Comparison of ENCODE assay signal across 11 cellular contexts in the genomic region with DNA sequence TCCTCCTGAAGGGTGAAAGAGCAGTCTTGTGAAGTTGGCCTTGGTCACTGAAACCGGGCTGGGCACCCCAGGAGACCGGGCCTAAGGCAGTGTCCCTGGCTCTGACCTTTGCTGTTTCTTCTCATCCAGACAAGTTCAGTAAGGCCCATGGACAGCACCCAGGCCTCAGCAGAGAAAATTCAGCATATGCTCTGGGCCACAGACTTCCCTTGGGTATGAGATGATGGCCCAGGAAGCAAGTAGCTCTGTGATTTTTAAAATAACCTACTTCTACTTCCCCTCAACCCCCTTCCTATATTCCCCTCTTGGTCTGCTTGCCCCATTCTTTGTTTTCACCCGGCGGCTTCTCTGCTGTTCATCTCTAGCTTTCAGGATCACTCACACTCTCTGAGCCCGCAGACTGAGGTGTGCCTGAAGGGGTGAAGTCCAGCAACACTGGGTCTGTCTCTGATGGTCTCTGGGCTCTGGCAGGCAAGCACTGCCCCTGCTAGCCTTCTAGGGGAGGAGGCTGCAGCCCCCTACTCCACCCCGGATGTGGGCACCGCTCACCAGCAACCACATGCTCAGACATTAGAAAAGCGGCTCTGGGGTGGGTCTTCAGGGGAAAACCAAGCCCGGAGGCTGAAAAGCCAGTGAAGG. TPM values are rescaled to one million over a fixed set of nuclear protein-coding genes. Genes with fewer than 3 reads are reported as not detected.
A peak's percentile ranks its signal among the peaks of the same experiment; 100 is the strongest.
DNase-seq lines count a peak whose midpoint lies in the region; ATAC-seq and TF ChIP-seq lines count a peak whose summit lies in the region.
"Had no signal": no experiment of that assay in that cellular context is flagged by ENCODE, and none has a peak within 500 bp of the region (broad histone marks: within the 10 kb centered on the region; RNA-seq: fewer than 3 reads in every experiment).

No MANE protein-coding gene starts in this region.

- 69 to 81% (median 77%) methylated on average over 9 of the region's 9 CpGs for WGBS in adrenal gland, 4 donors
- 76 to 88% methylated on average over 9 of the region's 9 CpGs for WGBS in body of pancreas, 2 donors

- H3K36me3 ChIP-seq in adrenal gland (replicated peaks in 1 of 2) (no peaks in the 10 kb centered on the region), body of pancreas (replicated peaks in 1 of 2; ENCODE audit: insufficient read depth in 1 of 2, low read depth in 2 of 2) (no peaks in the 10 kb centered on the region)

- TF ChIP-seq CTCF in GM10248 (IDR thresholded peaks at IDR 0.05; ENCODE audit: control extremely low read depth, extremely low read depth, low read depth, missing control alignments) (no peak), adrenal gland (IDR thresholded peaks at IDR 0.05) (no peak), body of pancreas (IDR thresholded peaks at IDR 0.05) (no peak)

- H3K4me1 ChIP-seq in adrenal gland (replicated peaks in 1 of 2): peaks cover 6 to 11% of the 10 kb centered on the region in 2 donors
- peaks cover 12% of the 10 kb centered on the region for H3K4me1 ChIP-seq in body of pancreas

- H3K9me3 ChIP-seq in adrenal gland (replicated peaks in 1 of 3) (no peaks in the 10 kb centered on the region), body of pancreas (no peaks in the 10 kb centered on the region)

- peaks cover 24% of the 10 kb centered on the region for H3K27me3 ChIP-seq in adrenal gland
- peaks cover 0 to 15% of the 10 kb centered on the region in 2 donors for H3K27me3 ChIP-seq in body of pancreas

- CTCF ChIA-PET in GM10248 (lab: Yijun Ruan, JAX): interaction anchor here (1.4 to 1.7 kb wide), 4 partner anchors 10 to 153 kb away, joined by 3 to 4 read pairs (median 4); no protein-coding TSS in a partner anchor

- intact Hi-C loops in adrenal gland (cut with DNase I): no loop called here
- intact Hi-C loops in body of pancreas (cut with DNase I): no loop called here

- ATAC-seq in GM19025 (IDR thresholded peaks at IDR 0.05; ENCODE audit: low read depth, unreplicated experiment) (peak; percentile 44), HG02938 (IDR thresholded peaks at IDR 0.05; ENCODE audit: unreplicated experiment) (peak; percentile 30), body of pancreas (no peak)

- no peak for TF ChIP-seq POLR2A in adrenal gland (IDR thresholded peaks at IDR 0.05)
- no peak for TF ChIP-seq POLR2A in body of pancreas (IDR thresholded peaks at IDR 0.05)

- POLR2A ChIA-PET in GM10248 (lab: Yijun Ruan, JAX): no interaction called here

- no peak overlapping the region for H3K4me3 ChIP-seq in adrenal gland
- no peak overlapping the region for H3K4me3 ChIP-seq in body of pancreas

- DNase-seq in GM10248 (ENCODE audit: extremely low spot score) (peak; percentile 69), HuH-7.5 (ENCODE audit: low spot score) (no peak), adrenal gland (no peak), HPDE6-E6E7 (ENCODE audit: extremely low spot score) (no peak), body of pancreas (no peak)
- DNase-seq in activated CD4-positive, alpha-beta T cell treated with anti-CD3 and anti-CD28 coated beads, Interleukin-2, amount 50 U/mL, for 48 hours: peak; percentile 50 to 66
- DNase-seq: activated CD8-positive, alpha-beta memory T cell treated with anti-CD3 and anti-CD28 coated beads for 24 hours; mesendoderm; NCI-H2029 had no signal

- no peak overlapping the region for H3K27ac ChIP-seq in adrenal gland
- no peak overlapping the region for H3K27ac ChIP-seq in body of pancreas

RNA-seq across cellular contexts. Expression of a gene that starts 2.9 kb away (rescaled TPM):
- total RNA-seq in adrenal gland: under 1 TPM in 2 of 8 donors, not detected in 6; 0.18 to 0.69 TPM
- not detected for polyA plus RNA-seq in adrenal gland
- 1 to 10 TPM in 1 of 2 donors, not detected in 1; 1.3 TPM for total RNA-seq in body of pancreas

RNA-seq across cellular contexts. Expression of a gene that starts 24.8 kb away (rescaled TPM):
- under 1 TPM in 3 of 8 donors, not detected in 5; 0.14 to 0.46 (median 0.21) TPM for total RNA-seq in adrenal gland
- under 1 TPM in 2 of 3 donors, not detected in 1; 0.03 to 0.24 TPM for polyA plus RNA-seq in adrenal gland
- total RNA-seq in body of pancreas: 10 to 100 TPM; 22.1 to 30.7 TPM

Comparison
In these comparisons a context has a peak if more than half of its experiments do, and no peak if none do; other contexts are left out.
1. DNase-seq: peak in GM10248 (single experiment) and activated CD4-positive, alpha-beta T cell treated with anti-CD3 and anti-CD28 coated beads, Interleukin-2, amount 50 U/mL, for 48 hours (2 of 2); none in HuH-7.5 (single experiment), adrenal gland (0 of 7), HPDE6-E6E7 (single experiment) and body of pancreas (0 of 4).
2. RNA of a gene that starts 24.8 kb away (total RNA-seq): 22.1 to 30.7 TPM in body of pancreas; 0.14 to 0.46 TPM in adrenal gland; every median in the first group is over 10 times any median in the second.